In genomic region chr18:59621027-59621426, GRCh38 we compare ENCODE assay signal across 26 cellular contexts.
A peak's percentile ranks its signal among the peaks of the same experiment; 100 is the strongest.
DNase-seq lines count a peak whose midpoint lies in the region; ATAC-seq and TF ChIP-seq lines count a peak whose summit lies in the region.
"Had no signal": no experiment of that assay in that cellular context is flagged by ENCODE, and none has a peak within 500 bp of the region (broad histone marks: within the 10 kb centered on the region; RNA-seq: fewer than 3 reads in every experiment).

No MANE protein-coding gene starts in this region.

- TF ChIP-seq POLR2A in IMR-90 (IDR thresholded peaks at IDR 0.05; ENCODE audit: low read depth, low read length) (no peak), lower leg skin (IDR thresholded peaks at IDR 0.05) (no peak)

- TF ChIP-seq CTCF in IMR-90 (conservative IDR thresholded peaks at IDR 0.05; ENCODE audit: low read depth, low read length), result no peak
- TF ChIP-seq CTCF in choroid plexus epithelial cell (conservative IDR thresholded peaks at IDR 0.05; ENCODE audit: low read depth, low read length), result no peak
- TF ChIP-seq CTCF in mesothelial cell of epicardium (IDR thresholded peaks at IDR 0.05; ENCODE audit: unreplicated experiment), result no peak
- no peak for TF ChIP-seq CTCF in lower leg skin (IDR thresholded peaks at IDR 0.05)

- H4K8ac ChIP-seq in IMR-90 (ENCODE audit: low read depth in 2 of 2, low read length in 2 of 2), result no peak overlapping the region; a peak in 1 of 4 replicates

- H3K36me3 Mint-ChIP-seq in mesothelial cell of epicardium, result no peaks in the 10 kb centered on the region
- no peaks in the 10 kb centered on the region for H3K36me3 Mint-ChIP-seq in immature natural killer cell
- H3K36me3 Mint-ChIP-seq: memory B cell had no signal

- no peak overlapping the region for H3K27ac ChIP-seq in GM23248
- no peak overlapping the region for H3K27ac ChIP-seq in IMR-90 (ENCODE audit: insufficient read depth, low read length)
- H3K27ac ChIP-seq: esophagus squamous epithelium, heart right ventricle, HL-60, tibial nerve had no signal

- CTCF ChIA-PET in IMR-90 (lab: Yijun Ruan, JAX), result no interaction called here

- H3K9ac ChIP-seq in GM23248, result no peak overlapping the region
- no peak overlapping the region for H3K9ac ChIP-seq in IMR-90 (ENCODE audit: low read depth, low read length)

- no peak; the same call in 1 of the 2 replicates for ATAC-seq in IMR-90 (ENCODE audit: low read depth)
- ATAC-seq: heart right ventricle, K562 had no signal

- H3K4me3 Mint-ChIP-seq in mesothelial cell of epicardium (no peak overlapping the region), immature natural killer cell (no peak overlapping the region)
- H3K4me3 Mint-ChIP-seq: central memory CD8-positive, alpha-beta T cell; memory B cell; nephron progenitor cell had no signal

- H3K27me3 ChIP-seq in GM23248 (replicated peaks; ENCODE audit: insufficient read depth) (no peaks in the 10 kb centered on the region), IMR-90 (ENCODE audit: control insufficient read depth, insufficient read depth, low read length) (no peaks in the 10 kb centered on the region)
- H3K27me3 ChIP-seq: esophagus squamous epithelium, heart right ventricle, tibial nerve had no signal

- H3F3A ChIP-seq in GM23248 (ENCODE audit: insufficient read depth), result peaks cover 15% of the 10 kb centered on the region

- TF ChIP-seq RAD21 in IMR-90 (IDR thresholded peaks at IDR 0.05; ENCODE audit: low read length), result no peak

- H3K56ac ChIP-seq in IMR-90 (ENCODE audit: extremely low read depth, insufficient read depth, low read length), result no peak overlapping the region

- H2BK120ac ChIP-seq in IMR-90 (ENCODE audit: low read depth, low read length), result no peak overlapping the region

- POLR2A ChIA-PET in IMR-90 (lab: Charles Lee; ENCODE audit: unreplicated experiment), result no interaction called here

- H3K4ac ChIP-seq in IMR-90 (ENCODE audit: low read depth, low read length), result no peak overlapping the region

- H2BK20ac ChIP-seq in IMR-90 (ENCODE audit: low read depth, low read length), result peak overlapping the region; percentile 31; the same call in 1 of the 2 replicates

- peak; percentile 14 for DNase-seq in GM23248
- DNase-seq in IMR-90, result peak; percentile 61
- peak; percentile 66 for DNase-seq in choroid plexus epithelial cell (ENCODE audit: low read depth)
- no peak for DNase-seq in mesothelial cell of epicardium (ENCODE audit: low spot score in 2 of 2, unreplicated experiment in 2 of 2)
- no peak for DNase-seq in immature natural killer cell
- no peak for DNase-seq in amygdala (lab: John Stamatoyannopoulos, UW)
- no peak for DNase-seq in lower leg skin (ENCODE audit: low spot score in 2 of 2)
- DNase-seq: activated CD4-positive, alpha-beta T cell treated with anti-CD3 and anti-CD28 coated beads for 4 hours; activated CD8-positive, alpha-beta memory T cell treated with anti-CD3 and anti-CD28 coated beads, Interleukin-2, amount 50 U/mL, for 48 hours; activated effector memory CD4-positive, alpha-beta T cell treated with Interleukin-2 at 50 U/mL for 16 hours; effector CD4-positive, alpha-beta T cell; esophagus squamous epithelium; H7; heart right ventricle; kidney; NCI-H1048; NCI-H2029; nephron progenitor cell; stimulated activated CD4-positive, alpha-beta T cell treated with anti-CD3 and anti-CD28 coated beads, Interleukin-2, amount 100 ng/mL, for 24 hours; stimulated activated naive CD4-positive, alpha-beta T cell treated with Interleukin-2 at 50 U/mL for 16 hours; SW 1271 had no signal

- H3K27ac Mint-ChIP-seq in mesothelial cell of epicardium, result peak overlapping the region; percentile 63
- H3K27ac Mint-ChIP-seq in immature natural killer cell, result no peak overlapping the region
- H3K27ac Mint-ChIP-seq: memory B cell, nephron progenitor cell had no signal

- H3K4me2 ChIP-seq in GM23248 (ENCODE audit: unreplicated experiment), result no peak overlapping the region
- no peak overlapping the region for H3K4me2 ChIP-seq in IMR-90 (ENCODE audit: low read depth, low read length)

- no peak overlapping the region for H3K23ac ChIP-seq in IMR-90 (ENCODE audit: low read depth, low read length)

- H3K9me3 Mint-ChIP-seq in mesothelial cell of epicardium (no peaks in the 10 kb centered on the region), immature natural killer cell (peaks cover 0 to 14% (median 3%) of the 10 kb centered on the region in 6 donors)
- H3K9me3 Mint-ChIP-seq: central memory CD8-positive, alpha-beta T cell; memory B cell; nephron progenitor cell had no signal

- H3K27me3 Mint-ChIP-seq in mesothelial cell of epicardium (ENCODE audit: low read depth) (peaks cover 20% of the 10 kb centered on the region), immature natural killer cell (ENCODE audit: low read depth in 3 of 3) (peaks cover 0 to 5% (median 0%) of the 10 kb centered on the region in 3 donors)

- peaks cover 34% of the 10 kb centered on the region for H3K9me1 ChIP-seq in IMR-90 (ENCODE audit: insufficient read depth, low read length)

- H2BK15ac ChIP-seq in IMR-90 (ENCODE audit: low read depth, low read length), result no peak overlapping the region

- H3K14ac ChIP-seq in IMR-90 (replicated peaks; ENCODE audit: low read depth, low read length), result no peak overlapping the region; the same call in 1 of the 2 replicates

- no peak overlapping the region for H3K18ac ChIP-seq in IMR-90 (ENCODE audit: low read depth, low read length)

- H3K4me1 ChIP-seq in GM23248 (ENCODE audit: insufficient read depth) (peaks cover 20% of the 10 kb centered on the region), IMR-90 (ENCODE audit: control insufficient read depth, insufficient read depth, low read length) (peaks cover 20% of the 10 kb centered on the region)

- H2AK9ac ChIP-seq in IMR-90 (replicated peaks; ENCODE audit: low read depth, low read length, poor library complexity), result no peak overlapping the region

- H3K9me2 ChIP-seq in GM23248 (ENCODE audit: insufficient read depth), result no peaks in the 10 kb centered on the region

- intact Hi-C loops in IMR-90 (cut with micrococcal nuclease) (loop anchor here (10.0 kb wide), 1 partner anchor 284 kb away; no protein-coding TSS in a partner anchor), lower leg skin (cut with DNase I; ENCODE audit: low total_unique reads) (no loop called here)

- no peak overlapping the region for H2BK5ac ChIP-seq in IMR-90 (ENCODE audit: low read depth, low read length, poor library complexity, severe bottlenecking)

- peaks cover 50 to 72% of the 10 kb centered on the region in 2 experiments for H3K79me1 ChIP-seq in IMR-90 (ENCODE audit: low read depth in 1 of 2, low read length in 2 of 2)

- H2AFZ ChIP-seq in GM23248 (no peak overlapping the region), IMR-90 (replicated peaks; ENCODE audit: low read length, poor library complexity) (no peak overlapping the region)

- H3K4me1 Mint-ChIP-seq in mesothelial cell of epicardium, result peaks cover 68% of the 10 kb centered on the region
- H3K4me1 Mint-ChIP-seq in immature natural killer cell, result no peaks in the 10 kb centered on the region
- H3K4me1 Mint-ChIP-seq: central memory CD8-positive, alpha-beta T cell; memory B cell had no signal

- H4K5ac ChIP-seq in IMR-90 (ENCODE audit: low read depth, low read length), result no peak overlapping the region

- H4K20me1 ChIP-seq in GM23248 (ENCODE audit: insufficient read depth) (no peaks in the 10 kb centered on the region), IMR-90 (ENCODE audit: insufficient read depth, low read length) (peaks cover 41% of the 10 kb centered on the region; the same call in 1 of the 2 replicates)

- H3K36me3 ChIP-seq in GM23248 (ENCODE audit: low read depth) (no peaks in the 10 kb centered on the region), IMR-90 (ENCODE audit: control insufficient read depth, insufficient read depth, low read length) (no peaks in the 10 kb centered on the region)
- H3K36me3 ChIP-seq: esophagus squamous epithelium, heart right ventricle, tibial nerve had no signal

- in situ Hi-C loops in GM23248 (cut with MboI), result no loop called here
- in situ Hi-C loops in IMR-90 (cut with MboI; ENCODE audit: low sequenced_read_pairs), result no loop called here

- H4K91ac ChIP-seq in IMR-90 (ENCODE audit: insufficient read depth, low read depth, low read length), result no peak overlapping the region

- dilution Hi-C loops in IMR-90 (cut with HindIII; ENCODE audit: low sequenced_read_pairs, unreplicated experiment), result no loop called here

- H3K4me3 ChIP-seq in GM23248, result no peak overlapping the region
- H3K4me3 ChIP-seq in IMR-90 (ENCODE audit: insufficient read depth, low read depth, low read length), result no peak overlapping the region
- no peak overlapping the region for H3K4me3 ChIP-seq in choroid plexus epithelial cell (ENCODE audit: low read depth, low read length)
- no peak overlapping the region for H3K4me3 ChIP-seq in lower leg skin (ENCODE audit: low read depth, poor library complexity, severe bottlenecking)
- H3K4me3 ChIP-seq: esophagus squamous epithelium, heart right ventricle, K562, tibial nerve had no signal

- no peaks in the 10 kb centered on the region for H3K9me3 ChIP-seq in GM23248 (ENCODE audit: low read depth)
- no peaks in the 10 kb centered on the region for H3K9me3 ChIP-seq in IMR-90 (ENCODE audit: control insufficient read depth, insufficient read depth, low read length)
- H3K9me3 ChIP-seq: esophagus squamous epithelium, heart right ventricle, tibial nerve had no signal

- H3K79me2 ChIP-seq in GM23248 (ENCODE audit: insufficient read depth), result 0 out of 2 replicates have a peak, but pooled peaks cover 3% of the 10 kb centered on the region

- H2AK5ac ChIP-seq in IMR-90 (ENCODE audit: low read depth, low read length), result peak overlapping the region; percentile 62; the same call in 1 of the 2 replicates

- no TSS peak for BruUV-seq in IMR-90 (replicated peaks; lab: Mats Ljungman, UMichigan)

TF ChIP-seq in IMR-90, 13 proteins besides CTCF, POLR2A, EP300 and RAD21:
- TF ChIP-seq USF2 (IDR thresholded peaks at IDR 0.05; ENCODE audit: low read depth, low read length), result no peak
- TF ChIP-seq MXI1 (IDR thresholded peaks at IDR 0.05; ENCODE audit: borderline replicate concordance, low read depth, low read length), result no peak
- no peak for TF ChIP-seq MAZ (IDR thresholded peaks at IDR 0.05; ENCODE audit: borderline replicate concordance, low read depth, low read length)
- TF ChIP-seq BHLHE40 (IDR thresholded peaks at IDR 0.05; ENCODE audit: low read depth, low read length), result no peak
- no peak for TF ChIP-seq CHD1 (IDR thresholded peaks at IDR 0.05; ENCODE audit: low read depth, low read length)

Comparison
In these comparisons a context has a peak if more than half of its experiments do, and no peak if none do; other contexts are left out.
1. DNase-seq: peak in GM23248 (single experiment), IMR-90 (single experiment) and choroid plexus epithelial cell (single experiment); none in mesothelial cell of epicardium (0 of 2), immature natural killer cell (0 of 3), amygdala (0 of 56) and lower leg skin (0 of 2).